In the genomic region with DNA sequence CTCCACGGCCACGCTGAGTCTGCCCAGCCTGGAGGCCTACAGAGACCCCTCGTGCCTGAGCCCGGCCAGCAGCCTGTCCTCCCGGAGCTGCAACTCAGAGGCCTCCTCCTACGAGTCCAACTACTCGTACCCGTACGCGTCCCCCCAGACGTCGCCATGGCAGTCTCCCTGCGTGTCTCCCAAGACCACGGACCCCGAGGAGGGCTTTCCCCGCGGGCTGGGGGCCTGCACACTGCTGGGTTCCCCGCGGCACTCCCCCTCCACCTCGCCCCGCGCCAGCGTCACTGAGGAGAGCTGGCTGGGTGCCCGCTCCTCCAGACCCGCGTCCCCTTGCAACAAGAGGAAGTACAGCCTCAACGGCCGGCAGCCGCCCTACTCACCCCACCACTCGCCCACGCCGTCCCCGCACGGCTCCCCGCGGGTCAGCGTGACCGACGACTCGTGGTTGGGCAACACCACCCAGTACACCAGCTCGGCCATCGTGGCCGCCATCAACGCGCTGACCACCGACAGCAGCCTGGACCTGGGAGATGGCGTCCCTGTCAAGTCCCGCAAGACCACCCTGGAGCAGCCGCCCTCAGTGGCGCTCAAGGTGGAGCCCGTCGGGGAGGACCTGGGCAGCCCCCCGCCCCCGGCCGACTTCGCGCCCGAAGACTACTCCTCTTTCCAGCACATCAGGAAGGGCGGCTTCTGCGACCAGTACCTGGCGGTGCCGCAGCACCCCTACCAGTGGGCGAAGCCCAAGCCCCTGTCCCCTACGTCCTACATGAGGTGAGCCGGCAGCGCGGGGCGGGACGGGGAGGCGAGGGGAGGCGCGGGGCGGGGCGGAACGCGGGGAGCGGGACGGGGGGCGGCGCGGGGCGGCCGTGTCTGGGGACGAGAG, we compare ENCODE assay signal across 16 cellular contexts. TPM values are rescaled to one million over a fixed set of nuclear protein-coding genes. Genes with fewer than 3 reads are reported as not detected.
A peak's percentile ranks its signal among the peaks of the same experiment; 100 is the strongest.
DNase-seq lines count a peak whose midpoint lies in the region; ATAC-seq, FAIRE-seq and TF ChIP-seq lines count a peak whose summit lies in the region.
"Had no signal": no experiment of that assay in that cellular context is flagged by ENCODE, and none has a peak within 500 bp of the region (broad histone marks: within the 10 kb centered on the region; RNA-seq: fewer than 3 reads in every experiment).

No MANE protein-coding gene starts in this region.

- peak overlapping the region; percentile 83; the same call in 1 of the 2 replicates for H4K8ac ChIP-seq in H1 (ENCODE audit: extremely low read depth, insufficient read depth, low read length)

- H2AFZ ChIP-seq in H1 (ENCODE audit: low read length): no peak overlapping the region

- no peak overlapping the region for H3K27ac ChIP-seq in H1 (ENCODE audit: low read depth, low read length)
- H3K27ac ChIP-seq in gastroesophageal sphincter: no peak overlapping the region
- H3K27ac ChIP-seq: SK-N-MC had no signal

- H2BK12ac ChIP-seq in H1 (ENCODE audit: low read depth, low read length): no peak overlapping the region

- WGBS in H1 (ENCODE audit: extremely low coverage in 1 of 2, insufficient coverage in 1 of 2, insufficient read length in 1 of 2, insufficient replicate concordance in 2 of 2, low coverage in 1 of 2, low lambda C conversion rate in 2 of 2, missing lambda C conversion rate in 1 of 2), 2 experiments: 95% methylated on average over 48 of the region's 84 CpGs; no CpG with 5 or more reads in 1 of the 2 experiments
- WGBS in gastroesophageal sphincter (ENCODE audit: low coverage in 1 of 2), 2 donors: 92 to 97% methylated on average over 18 to 20 of the region's 84 CpGs

- TF ChIP-seq POLR2A in H1 (IDR thresholded peaks at IDR 0.05; ENCODE audit: control extremely low read depth in 1 of 2, low read depth in 2 of 2, low read length in 2 of 2) (no peak), gastroesophageal sphincter (IDR thresholded peaks at IDR 0.05) (no peak)

- H3K4me1 ChIP-seq in H1 (replicated peaks in 1 of 4; ENCODE audit: control insufficient read depth in 3 of 4, insufficient read depth in 4 of 4, low read length in 3 of 4) (peaks cover 0 to 4% (median 0%) of the 10 kb centered on the region in 4 experiments; a peak in 2 of 7 replicates), mucosa of descending colon (ENCODE audit: low read depth) (no peaks in the 10 kb centered on the region), gastroesophageal sphincter (peaks cover 0 to 10% (median 0%) of the 10 kb centered on the region in 3 donors)

- H2BK15ac ChIP-seq in H1 (ENCODE audit: low read length): no peak overlapping the region

- peaks cover 0 to 5% (median 0%) of the 10 kb centered on the region in 4 experiments; a peak in 1 of 8 replicates for H3K36me3 ChIP-seq in H1 (ENCODE audit: control insufficient read depth in 2 of 4, insufficient read depth in 4 of 4, low read length in 3 of 4)
- no peaks in the 10 kb centered on the region for H3K36me3 ChIP-seq in mucosa of descending colon (ENCODE audit: low read depth)
- peaks cover 0 to 63% of the 10 kb centered on the region in 2 donors for H3K36me3 ChIP-seq in gastroesophageal sphincter

- H2BK20ac ChIP-seq in H1 (ENCODE audit: low read length): no peak overlapping the region

- no peak overlapping the region for H3K4me3 Mint-ChIP-seq in stimulated activated naive CD8-positive, alpha-beta T cell treated with anti-CD3 and anti-CD28 coated beads, Interleukin-15, amount 100 ng/mL, for 72 hours

- TF ChIP-seq RAD21 in H1 (IDR thresholded peaks at IDR 0.05 in 1 of 2, conservative IDR thresholded peaks at IDR 0.05 in 1 of 2; ENCODE audit: low read depth in 2 of 2, low read length in 2 of 2): no peak

- no peak overlapping the region for H4K5ac ChIP-seq in H1 (ENCODE audit: insufficient read length, low read depth, low read length)

- H3K4ac ChIP-seq in H1 (replicated peaks; ENCODE audit: insufficient read length, low read depth, low read length): no peak overlapping the region

- H3K27me3 Mint-ChIP-seq in stimulated activated naive CD8-positive, alpha-beta T cell treated with anti-CD3 and anti-CD28 coated beads, Interleukin-15, amount 100 ng/mL, for 72 hours: no peaks in the 10 kb centered on the region
- H3K27me3 Mint-ChIP-seq: CD4-positive, alpha-beta T cell had no signal

- no peak for TF ChIP-seq EP300 in H1 (IDR thresholded peaks at IDR 0.05; ENCODE audit: borderline replicate concordance in 1 of 2, low read depth in 2 of 2, low read length in 2 of 2)
- TF ChIP-seq EP300 in gastroesophageal sphincter (IDR thresholded peaks at IDR 0.05): no peak

- H3K79me1 ChIP-seq in H1 (ENCODE audit: low read depth, low read length): 0 out of 2 replicates have a peak, but pooled peaks cover 2% of the 10 kb centered on the region

- H3K9ac ChIP-seq in H1 (replicated peaks in 1 of 4; ENCODE audit: extremely low read depth in 1 of 4, low read depth in 3 of 4, low read length in 3 of 4): no peak overlapping the region

- no peaks in the 10 kb centered on the region for H3K9me3 Mint-ChIP-seq in stimulated activated naive CD8-positive, alpha-beta T cell treated with anti-CD3 and anti-CD28 coated beads, Interleukin-15, amount 100 ng/mL, for 72 hours
- H3K9me3 Mint-ChIP-seq: CD4-positive, alpha-beta T cell had no signal

- no peaks in the 10 kb centered on the region for H3K79me2 ChIP-seq in H1 (ENCODE audit: control insufficient read depth in 1 of 2, insufficient read depth in 2 of 2, low read length in 2 of 2)

- no peak overlapping the region for H2AK5ac ChIP-seq in H1 (ENCODE audit: low read depth, low read length)

- POLR2A ChIA-PET in H1 (lab: Charles Lee; ENCODE audit: partially characterized antibody): no interaction called here

- no peak overlapping the region for H3K56ac ChIP-seq in H1 (replicated peaks; ENCODE audit: insufficient read length, low read depth, low read length)

- intact Hi-C loops in mucosa of descending colon (cut with DNase I, micrococcal nuclease): no loop called here

- H3K27me3 ChIP-seq in H1 (replicated peaks in 1 of 4; ENCODE audit: control insufficient read depth in 3 of 4, extremely low read depth in 1 of 4, insufficient read depth in 3 of 4, low read length in 3 of 4) (peaks cover 0 to 2% (median 0%) of the 10 kb centered on the region in 4 experiments; a peak in 3 of 7 replicates), gastroesophageal sphincter (no peaks in the 10 kb centered on the region)

- peak; percentile 67 for ATAC-seq in stimulated activated naive CD8-positive, alpha-beta T cell treated with anti-CD3 and anti-CD28 coated beads, Interleukin-15, amount 100 ng/mL, for 72 hours
- no peak for ATAC-seq in stimulated activated naive CD8-positive, alpha-beta T cell treated with anti-CD3 and anti-CD28 coated beads, Interleukin-15, Interleukin-2, amounts not matched to agents 100 U/mL and 50 U/mL, for 24 hours
- ATAC-seq in mucosa of descending colon (no peak), gastroesophageal sphincter (no peak)
- ATAC-seq: K562, Panc1 had no signal

- no peak overlapping the region for H3K14ac ChIP-seq in H1 (ENCODE audit: insufficient read length)

- no peak overlapping the region for H4K91ac ChIP-seq in H1 (replicated peaks; ENCODE audit: insufficient read length, low read length)

- H2BK5ac ChIP-seq in H1 (ENCODE audit: low read depth, low read length): no peak overlapping the region

- CTCF ChIA-PET in H1 (lab: Charles Lee; ENCODE audit: partially characterized antibody): interaction anchor here (0.9 kb wide), 1 partner anchor 32 kb away, joined by 3 read pairs; no protein-coding TSS in a partner anchor

- H3K23ac ChIP-seq in H1 (ENCODE audit: insufficient read length): no peak overlapping the region

- FAIRE-seq in H1 (lab: Jason Lieb, UNC): no peak
- FAIRE-seq: GM19239, K562 had no signal

- no peak for DNase-seq in stimulated activated naive CD8-positive, alpha-beta T cell treated with anti-CD3 and anti-CD28 coated beads, Interleukin-15, amount 100 ng/mL, for 72 hours
- no peak for DNase-seq in stimulated activated naive CD8-positive, alpha-beta T cell treated with anti-CD3 and anti-CD28 coated beads, Interleukin-15, Interleukin-2, amounts not matched to agents 100 U/mL and 50 U/mL, for 24 hours
- DNase-seq in H1 (ENCODE audit: low read depth in 1 of 2, low spot score in 2 of 2): no peak
- peak in 2 of 3 donors; percentile 23 to 59 for DNase-seq in mucosa of descending colon
- DNase-seq in DMS79 treated with DMSO at 0.1 percent for 48 hours (lab: John Stamatoyannopoulos, UW): no peak
- no peak for DNase-seq in NCI-H1436 treated with DMSO at 0.1 percent for 48 hours (lab: John Stamatoyannopoulos, UW)
- DNase-seq: CD4-positive, alpha-beta T cell; HCEC 1CT; MV-4-11; NCI-H2107; NCI-H2227 treated with DMSO at 0.1 percent for 48 hours had no signal

- H4K20me1 ChIP-seq in H1 (replicated peaks in 1 of 2; ENCODE audit: control insufficient read depth in 1 of 2, insufficient read depth in 2 of 2, low read length in 2 of 2): peaks cover 0 to 5% of the 10 kb centered on the region in 2 experiments

- H3K9me3 ChIP-seq in H1 (ENCODE audit: insufficient read depth in 2 of 2, low read depth in 1 of 2, low read length in 1 of 2) (no peaks in the 10 kb centered on the region; a peak in 1 of 4 replicates), mucosa of descending colon (no peaks in the 10 kb centered on the region), gastroesophageal sphincter (no peaks in the 10 kb centered on the region)

- no peak overlapping the region for H3K27ac Mint-ChIP-seq in stimulated activated naive CD8-positive, alpha-beta T cell treated with anti-CD3 and anti-CD28 coated beads, Interleukin-15, amount 100 ng/mL, for 72 hours
- H3K27ac Mint-ChIP-seq: CD4-positive, alpha-beta T cell had no signal

- peaks cover 10% of the 10 kb centered on the region; the same call in 1 of the 2 replicates for H3K23me2 ChIP-seq in H1 (ENCODE audit: low read depth, low read length)

- H3K4me1 Mint-ChIP-seq in stimulated activated naive CD8-positive, alpha-beta T cell treated with anti-CD3 and anti-CD28 coated beads, Interleukin-15, amount 100 ng/mL, for 72 hours: peaks cover 45% of the 10 kb centered on the region

- no peak overlapping the region for H3K4me2 ChIP-seq in H1 (ENCODE audit: insufficient read depth in 1 of 2, low read depth in 2 of 2, low read length in 2 of 2)

- H3K18ac ChIP-seq in H1 (ENCODE audit: extremely low read depth, low read length): no peak overlapping the region

- no peak for TF ChIP-seq CTCF in H1 (IDR thresholded peaks at IDR 0.05; ENCODE audit: control extremely low read depth in 1 of 3, insufficient read depth in 1 of 3, low read depth in 1 of 3, low read length in 3 of 3)
- TF ChIP-seq CTCF in mucosa of descending colon (IDR thresholded peaks at IDR 0.05): no peak
- no peak for TF ChIP-seq CTCF in gastroesophageal sphincter (IDR thresholded peaks at IDR 0.05)

- no peak overlapping the region for H2BK120ac ChIP-seq in H1 (replicated peaks; ENCODE audit: low read depth, low read length)

- H3K4me3 ChIP-seq in H1 (ENCODE audit: extremely low read depth in 1 of 4, insufficient read depth in 2 of 4, low read depth in 3 of 4, low read length in 4 of 4): no peak overlapping the region
- H3K4me3 ChIP-seq in mucosa of descending colon: no peak overlapping the region
- no peak overlapping the region for H3K4me3 ChIP-seq in gastroesophageal sphincter
- H3K4me3 ChIP-seq: K562 had no signal

RNA-seq across cellular contexts. Expression of a gene that starts 15.2 kb away (rescaled TPM):
- total RNA-seq in H1 (2021; fragmentation: NEBNext Ultra II Directional; extraction: Animal tissue kit (Norgen Biotek cat#: 25700)): 6.6 and 6.8 TPM in 2 replicates
- 2.0 and 3.2 TPM in 2 replicates for polyA plus RNA-seq in H1 (2011; rRNA removed)
- polyA plus RNA-seq in H1 (2011; cell fraction: cytosol; rRNA removed): 1.4 TPM
- polyA plus RNA-seq in H1 (2011; cell fraction: nucleus; rRNA removed): 4.2 TPM
- polyA plus RNA-seq in H1 (2012, experiment 1 of 2): 4.8 to 6.0 TPM (median 5.5 TPM) in 4 replicates
- polyA plus RNA-seq in H1 (2012, experiment 2 of 2): 4.5 TPM
- 3.5 TPM for polyA plus RNA-seq in H1 (2013, experiment 1 of 2)
- polyA plus RNA-seq in H1 (2013, experiment 2 of 2): 3.6 TPM
- polyA minus RNA-seq in H1 (2011; rRNA and poly(A)+ RNA removed): 2.4 and 2.8 TPM in 2 replicates
- polyA minus RNA-seq in H1 (2011; cell fraction: cytosol; rRNA and poly(A)+ RNA removed): 7.3 TPM
- polyA minus RNA-seq in H1 (2011; cell fraction: nucleus; rRNA and poly(A)+ RNA removed): 8.7 TPM
- total RNA-seq in mucosa of descending colon: 10 to 100 TPM in 1 of 3 donors, 1 to 10 TPM in 2; 2.9 to 12.9 (median 4.6) TPM
- 10 to 100 TPM; 13.1 to 21.3 (median 16.2) TPM for total RNA-seq in gastroesophageal sphincter

Comparison
In these comparisons a context has a peak if more than half of its experiments do, and no peak if none do; other contexts are left out.
1. DNase-seq: peak in mucosa of descending colon (2 of 3); none in stimulated activated naive CD8-positive, alpha-beta T cell treated with anti-CD3 and anti-CD28 coated beads, Interleukin-15, amount 100 ng/mL, for 72 hours (0 of 2), stimulated activated naive CD8-positive, alpha-beta T cell treated with anti-CD3 and anti-CD28 coated beads, Interleukin-15, Interleukin-2, amounts not matched to agents 100 U/mL and 50 U/mL, for 24 hours (single experiment), H1 (0 of 2), DMS79 treated with DMSO at 0.1 percent for 48 hours (single experiment) and NCI-H1436 treated with DMSO at 0.1 percent for 48 hours (single experiment).